ENCODE assay signal across 8 cellular contexts in the genomic region with DNA sequence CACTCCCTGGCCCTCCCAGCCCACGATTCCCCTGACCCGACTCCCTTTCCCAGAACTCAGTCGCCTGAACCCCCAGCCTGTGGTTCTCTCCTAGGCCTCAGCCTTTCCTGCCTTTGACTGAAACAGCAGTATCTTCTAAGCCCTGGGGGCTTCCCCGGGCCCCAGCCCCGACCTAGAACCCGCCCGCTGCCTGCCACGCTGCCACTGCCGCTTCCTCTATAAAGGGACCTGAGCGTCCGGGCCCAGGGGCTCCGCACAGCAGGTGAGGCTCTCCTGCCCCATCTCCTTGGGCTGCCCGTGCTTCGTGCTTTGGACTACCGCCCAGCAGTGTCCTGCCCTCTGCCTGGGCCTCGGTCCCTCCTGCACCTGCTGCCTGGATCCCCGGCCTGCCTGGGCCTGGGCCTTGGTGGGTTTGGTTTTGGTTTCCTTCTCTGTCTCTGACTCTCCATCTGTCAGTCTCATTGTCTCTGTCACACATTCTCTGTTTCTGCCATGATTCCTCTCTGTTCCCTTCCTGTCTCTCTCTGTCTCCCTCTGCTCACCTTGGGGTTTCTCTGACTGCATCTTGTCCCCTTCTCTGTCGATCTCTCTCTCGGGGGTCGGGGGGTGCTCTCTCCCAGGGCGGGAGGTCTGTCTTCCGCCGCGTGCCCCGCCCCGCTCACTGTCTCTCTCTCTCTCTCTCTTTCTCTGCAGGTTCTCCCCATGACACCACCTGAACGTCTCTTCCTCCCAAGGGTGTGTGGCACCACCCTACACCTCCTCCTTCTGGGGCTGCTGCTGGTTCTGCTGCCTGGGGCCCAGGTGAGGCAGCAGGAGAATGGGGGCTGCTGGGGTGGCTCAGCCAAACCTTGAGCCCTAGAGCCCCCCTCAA. TPM values are rescaled to one million over a fixed set of nuclear protein-coding genes. Genes with fewer than 3 reads are reported as not detected.
DNase-seq lines count a peak whose midpoint lies in the region; ATAC-seq and TF ChIP-seq lines count a peak whose summit lies in the region.

A gene with protein sequence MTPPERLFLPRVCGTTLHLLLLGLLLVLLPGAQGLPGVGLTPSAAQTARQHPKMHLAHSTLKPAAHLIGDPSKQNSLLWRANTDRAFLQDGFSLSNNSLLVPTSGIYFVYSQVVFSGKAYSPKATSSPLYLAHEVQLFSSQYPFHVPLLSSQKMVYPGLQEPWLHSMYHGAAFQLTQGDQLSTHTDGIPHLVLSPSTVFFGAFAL (plus strand): TSS at position 249 of the 871 bp plus-strand sequence. CDS start 454 bp downstream, at position 703.

- H3K36me3 ChIP-seq in esophagus muscularis mucosa = no peaks in the 10 kb centered on the region

- peaks cover 38 to 79% (median 76%) of the 10 kb centered on the region in 3 donors for H3K4me1 Mint-ChIP-seq in IgD-negative memory B cell

- no peak for TF ChIP-seq POLR2A in esophagus muscularis mucosa (IDR thresholded peaks at IDR 0.05; ENCODE audit: low read depth)

- H3K36me3 Mint-ChIP-seq in IgD-negative memory B cell = peaks cover 3% of the 10 kb centered on the region

- no peaks in the 10 kb centered on the region for H3K9me3 ChIP-seq in esophagus muscularis mucosa

- H3K27ac ChIP-seq in esophagus muscularis mucosa (replicated peaks in 1 of 4) = no peak within 1 kb of the TSS

- peaks cover 0 to 3% (median 0%) of the 10 kb centered on the region in 4 donors for H3K4me1 ChIP-seq in esophagus muscularis mucosa

- DNase-seq in activated effector memory CD4-positive, alpha-beta T cell treated with anti-CD3 and anti-CD28 coated beads, Interleukin-2, amount 50 U/mL, for 16 hours = peak; percentile 92
- DNase-seq in stimulated activated CD4-positive, alpha-beta T cell treated with anti-CD3 and anti-CD28 coated beads, Interleukin-1b, Interleukin-23, amount 100 ng/mL, for 4 hours (ENCODE audit: low read depth in 2 of 2) = peak; percentile 68 to 75
- DNase-seq in ACHN (no peak), esophagus muscularis mucosa (ENCODE audit: extremely low spot score) (no peak), midbrain (lab: John Stamatoyannopoulos, UW) (no peak), G401 (ENCODE audit: low spot score) (no peak)

- H3K27me3 ChIP-seq in esophagus muscularis mucosa = peaks cover 0 to 54% (median 2%) of the 10 kb centered on the region in 4 donors

- intact Hi-C loops in esophagus muscularis mucosa (cut with DNase I) = no loop called here

- 88% methylated on average over 27 of the region's 27 CpGs for WGBS in esophagus muscularis mucosa

- no peak for TF ChIP-seq EP300 in esophagus muscularis mucosa (IDR thresholded peaks at IDR 0.05)

- H3K4me3 ChIP-seq in esophagus muscularis mucosa = no peak within 1 kb of the TSS

- H3K9me3 Mint-ChIP-seq in IgD-negative memory B cell = no peaks in the 10 kb centered on the region

- H3K4me3 Mint-ChIP-seq in IgD-negative memory B cell = peak within 1 kb of the TSS; percentile 93 to 99 (median 99)

- ATAC-seq in GM18907 (IDR thresholded peaks at IDR 0.05; ENCODE audit: unreplicated experiment) = peak; percentile 43

- H3K27ac Mint-ChIP-seq in IgD-negative memory B cell = peak within 1 kb of the TSS; percentile 92 to 100 (median 98)

- in situ Hi-C loops in ACHN (cut with HindIII; ENCODE audit: low pct_ligation_motif_present, low pct_unique_long_range_greater_than_20kb, low sequenced_read_pairs) = no loop called here
- in situ Hi-C loops in G401 (cut with HindIII; ENCODE audit: low sequenced_read_pairs) = no loop called here

- peaks cover 1% of the 10 kb centered on the region for H3K27me3 Mint-ChIP-seq in IgD-negative memory B cell

- TF ChIP-seq CTCF in esophagus muscularis mucosa (IDR thresholded peaks at IDR 0.05) = no peak

RNA-seq across cellular contexts. Expression of the gene that starts here (rescaled TPM):
- 16.3 TPM for polyA plus RNA-seq in IgD-negative memory B cell
- not detected for total RNA-seq in esophagus muscularis mucosa
- not detected in 2 replicates for total RNA-seq in G401 (2014; rRNA removed; shearing (Covaris generic))

Comparison
In these comparisons a context has a peak if more than half of its experiments do, and no peak if none do; other contexts are left out.
1. DNase-seq: peak in activated effector memory CD4-positive, alpha-beta T cell treated with anti-CD3 and anti-CD28 coated beads, Interleukin-2, amount 50 U/mL, for 16 hours (single experiment) and stimulated activated CD4-positive, alpha-beta T cell treated with anti-CD3 and anti-CD28 coated beads, Interleukin-1b, Interleukin-23, amount 100 ng/mL, for 4 hours (2 of 2); none in ACHN (single experiment), esophagus muscularis mucosa (single experiment), midbrain (single experiment) and G401 (single experiment).